In the genomic region with DNA sequence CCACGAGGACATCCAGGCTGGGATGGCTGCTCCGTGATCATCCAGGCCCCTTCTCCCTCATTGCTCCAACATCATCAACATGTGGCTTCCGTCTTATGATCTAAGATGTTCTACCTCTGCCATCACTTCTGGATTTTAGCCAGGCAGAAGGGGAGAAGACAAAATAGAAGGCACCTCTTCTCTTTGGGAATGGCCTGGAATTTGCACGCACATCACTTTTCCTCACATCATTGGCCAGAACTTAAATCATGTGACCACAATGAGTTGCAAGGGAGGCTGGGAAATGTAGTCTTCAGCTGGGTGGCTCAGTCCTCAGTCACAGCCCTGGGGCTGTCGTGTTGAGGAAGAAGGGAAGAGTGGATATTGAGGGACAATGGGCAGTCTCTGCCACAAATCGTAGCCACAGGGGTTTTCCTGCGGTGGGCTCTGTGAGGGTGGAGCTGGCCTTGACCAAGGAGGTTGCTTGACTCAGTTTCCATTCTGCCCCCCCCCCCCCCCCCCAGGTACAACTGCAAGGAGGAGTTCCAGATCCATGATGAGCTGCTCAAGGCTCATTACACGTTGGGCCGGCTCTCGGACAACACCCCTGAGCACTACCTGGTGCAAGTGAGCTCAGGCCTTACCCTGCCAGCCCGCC, we compare ENCODE assay signal across 9 cellular contexts. TPM values are rescaled to one million over a fixed set of nuclear protein-coding genes. Genes with fewer than 3 reads are reported as not detected.
DNase-seq lines count a peak whose midpoint lies in the region; ATAC-seq and TF ChIP-seq lines count a peak whose summit lies in the region.
"Had no signal": no experiment of that assay in that cellular context is flagged by ENCODE, and none has a peak within 500 bp of the region (broad histone marks: within the 10 kb centered on the region; RNA-seq: fewer than 3 reads in every experiment).

No MANE protein-coding gene starts in this region.

- no peak overlapping the region for H3K4me3 Mint-ChIP-seq in CD4-positive, alpha-beta memory T cell
- H3K4me3 Mint-ChIP-seq: IgD-negative memory B cell had no signal

- CTCF ChIA-PET in CD4-positive, alpha-beta memory T cell (lab: Charles Lee; ENCODE audit: partially characterized antibody), result interaction anchor here (0.7 to 1.0 kb wide), 3 partner anchors 9 to 411 kb away, joined by 3 to 7 read pairs (median 5); no protein-coding TSS in a partner anchor

- H3K4me1 Mint-ChIP-seq in CD4-positive, alpha-beta memory T cell, result peaks cover 0 to 1% (median 0%) of the 10 kb centered on the region in 4 donors

- no peak for TF ChIP-seq POLR2A in sigmoid colon (IDR thresholded peaks at IDR 0.05)

- ATAC-seq in foreskin keratinocyte (peak; percentile 71), HG02678 (IDR thresholded peaks at IDR 0.05; ENCODE audit: unreplicated experiment) (no peak)

- H3K27me3 ChIP-seq in foreskin keratinocyte (peaks cover 2% of the 10 kb centered on the region), sigmoid colon (no peaks in the 10 kb centered on the region)
- no peaks in the 10 kb centered on the region for H3K27me3 ChIP-seq in CD4-positive, alpha-beta memory T cell (ENCODE audit: insufficient read depth, low read length)

- no peaks in the 10 kb centered on the region for H3K36me3 Mint-ChIP-seq in CD4-positive, alpha-beta memory T cell

- no peaks in the 10 kb centered on the region for H3K9me3 Mint-ChIP-seq in CD4-positive, alpha-beta memory T cell
- H3K9me3 Mint-ChIP-seq: IgD-negative memory B cell had no signal

- H3K27me3 Mint-ChIP-seq in CD4-positive, alpha-beta memory T cell, result no peaks in the 10 kb centered on the region
- H3K27me3 Mint-ChIP-seq: IgD-negative memory B cell had no signal

- intact Hi-C loops in CD4-positive, alpha-beta memory T cell (cut with micrococcal nuclease), result no loop called here
- intact Hi-C loops in sigmoid colon (cut with DNase I), result no loop called here

- POLR2A ChIA-PET in CD4-positive, alpha-beta memory T cell (lab: Charles Lee; ENCODE audit: partially characterized antibody), result no interaction called here

- WGBS in sigmoid colon, 2 donors, result 72 to 82% methylated on average over 11 of the region's 11 CpGs

- H3K27ac ChIP-seq in foreskin keratinocyte, result no peak overlapping the region
- H3K27ac ChIP-seq in CD4-positive, alpha-beta memory T cell (ENCODE audit: low read depth, low read length), result no peak overlapping the region
- H3K27ac ChIP-seq in sigmoid colon, result no peak overlapping the region

- no peaks in the 10 kb centered on the region for H3K36me3 ChIP-seq in CD4-positive, alpha-beta memory T cell (ENCODE audit: insufficient read depth, low read length)
- peaks cover 0 to 44% (median 0%) of the 10 kb centered on the region in 4 donors for H3K36me3 ChIP-seq in sigmoid colon

- DNase-seq in 8988T, result peak; percentile 76
- peak; percentile 12 for DNase-seq in GDM1 (lab: John Stamatoyannopoulos, UW)
- DNase-seq in RKO (ENCODE audit: low spot score), result peak; percentile 53
- peak in 1 of 2 donors; percentile 39 for DNase-seq in foreskin keratinocyte
- no peak for DNase-seq in CD4-positive, alpha-beta memory T cell
- no peak for DNase-seq in sigmoid colon
- no peak for DNase-seq in hippocampal formation (lab: John Stamatoyannopoulos, UW)

- no peaks in the 10 kb centered on the region for H3K9me3 ChIP-seq in CD4-positive, alpha-beta memory T cell (ENCODE audit: control insufficient read depth in 1 of 2, low read length in 2 of 2)
- no peaks in the 10 kb centered on the region for H3K9me3 ChIP-seq in sigmoid colon

- H3K4me3 ChIP-seq in CD4-positive, alpha-beta memory T cell (ENCODE audit: low read length in 2 of 2), result no peak overlapping the region
- no peak overlapping the region for H3K4me3 ChIP-seq in sigmoid colon

- H3K4me1 ChIP-seq in foreskin keratinocyte (no peaks in the 10 kb centered on the region), sigmoid colon (peaks cover 0 to 3% (median under 1%) of the 10 kb centered on the region in 4 donors)
- H3K4me1 ChIP-seq in CD4-positive, alpha-beta memory T cell (ENCODE audit: insufficient read depth, low read length), result no peaks in the 10 kb centered on the region

- no peak overlapping the region for H3K27ac Mint-ChIP-seq in CD4-positive, alpha-beta memory T cell
- H3K27ac Mint-ChIP-seq: IgD-negative memory B cell had no signal

- no peak for TF ChIP-seq CTCF in foreskin keratinocyte (conservative IDR thresholded peaks at IDR 0.05)
- TF ChIP-seq CTCF in sigmoid colon (IDR thresholded peaks at IDR 0.05), result no peak

- no peak for TF ChIP-seq EP300 in sigmoid colon (IDR thresholded peaks at IDR 0.05)

RNA-seq across cellular contexts. Expression of a gene that starts 50.3 kb away (rescaled TPM):
- total RNA-seq in foreskin keratinocyte (0.04 and 0.07 TPM in 2 replicates), sigmoid colon (10 to 100 TPM; 13.9 to 33.8 (median 18.8) TPM)
- polyA plus RNA-seq in foreskin keratinocyte (0.03 TPM in 1 of 2 replicates, not detected in the other), sigmoid colon (1 to 10 TPM; 1.8 to 6.2 (median 1.8) TPM)
- not detected for total RNA-seq in CD4-positive, alpha-beta memory T cell
- not detected for polyA plus RNA-seq in CD4-positive, alpha-beta memory T cell

Comparison
In these comparisons a context has a peak if more than half of its experiments do, and no peak if none do; other contexts are left out.
1. DNase-seq: peak in 8988T (single experiment), GDM1 (single experiment) and RKO (single experiment); none in CD4-positive, alpha-beta memory T cell (0 of 5), sigmoid colon (single experiment) and hippocampal formation (0 of 2).
2. RNA of a gene that starts 50.3 kb away (total RNA-seq): 13.9 to 33.8 TPM in sigmoid colon; not detected in CD4-positive, alpha-beta memory T cell and 0.04 to 0.07 TPM in foreskin keratinocyte; every median in the first group is over 10 times any median in the second.